Comparison of ENCODE assay signal across 10 cellular contexts in the genomic region with DNA sequence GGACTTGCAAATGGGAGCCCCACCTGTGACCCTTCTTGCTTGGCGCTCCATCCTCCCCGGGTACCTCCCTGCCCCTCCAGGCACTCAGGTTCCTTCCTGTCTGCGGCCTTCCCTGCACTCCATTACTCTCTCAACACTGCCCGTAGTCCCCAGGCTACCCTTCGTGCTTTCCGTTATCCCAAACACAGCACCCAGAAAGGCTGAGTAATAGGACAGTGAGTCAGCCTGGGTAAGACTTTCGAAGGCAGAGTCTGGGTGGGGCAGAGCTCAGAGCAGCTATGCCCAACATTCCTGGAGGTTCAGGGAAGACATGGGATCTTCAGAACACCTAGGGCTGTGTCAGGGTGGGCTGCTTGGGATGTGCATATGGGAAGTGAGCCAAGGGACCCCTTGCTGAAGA. TPM values are rescaled to one million over a fixed set of nuclear protein-coding genes. Genes with fewer than 3 reads are reported as not detected.
DNase-seq lines count a peak whose midpoint lies in the region; ATAC-seq and TF ChIP-seq lines count a peak whose summit lies in the region.
"Had no signal": no experiment of that assay in that cellular context is flagged by ENCODE, and none has a peak within 500 bp of the region (broad histone marks: within the 10 kb centered on the region; RNA-seq: fewer than 3 reads in every experiment).

No MANE protein-coding gene starts in this region.

- peak overlapping the region in 2 of 3 experiments; percentile 56 to 78; a peak in 3 of 7 replicates for H3K27ac Mint-ChIP-seq in H9
- H3K27ac Mint-ChIP-seq in activated naive CD8-positive, alpha-beta T cell treated with anti-CD3 and anti-CD28 coated beads, Interleukin-2, amount 50 U/mL, for 24 hours = no peak overlapping the region

- H3K4ac ChIP-seq in H9 (ENCODE audit: low read depth, low read length) = no peak overlapping the region

- no peak for TF ChIP-seq CTCF in H9 (conservative IDR thresholded peaks at IDR 0.05)
- TF ChIP-seq CTCF in RWPE2 (IDR thresholded peaks at IDR 0.05; ENCODE audit: poor library complexity, severe bottlenecking) = no peak

- peaks cover 3% of the 10 kb centered on the region; the same call in 1 of the 2 replicates for H3K4me1 ChIP-seq in H9 (ENCODE audit: insufficient read depth, low read length)
- peaks cover 15% of the 10 kb centered on the region for H3K4me1 ChIP-seq in RWPE2 (ENCODE audit: insufficient read depth, poor library complexity, severe bottlenecking)

- H3K27ac ChIP-seq in H9 (ENCODE audit: insufficient read length, low read depth, low read length) (no peak overlapping the region), RWPE2 (ENCODE audit: poor library complexity, severe bottlenecking) (peak overlapping the region; percentile 75)

- H3K27me3 Mint-ChIP-seq in H9 (ENCODE audit: low read depth) = peaks cover 2% of the 10 kb centered on the region; the same call in 1 of the 2 replicates
- H3K27me3 Mint-ChIP-seq in activated naive CD8-positive, alpha-beta T cell treated with anti-CD3 and anti-CD28 coated beads, Interleukin-2, amount 50 U/mL, for 24 hours = no peaks in the 10 kb centered on the region
- H3K27me3 Mint-ChIP-seq: naive thymus-derived CD8-positive, alpha-beta T cell had no signal

- H3K36me3 Mint-ChIP-seq in H9 (ENCODE audit: insufficient read depth in 1 of 3, low read depth in 3 of 3) = peaks cover 0 to 8% (median 0%) of the 10 kb centered on the region in 3 experiments; a peak in 3 of 7 replicates
- peaks cover 6% of the 10 kb centered on the region for H3K36me3 Mint-ChIP-seq in activated naive CD8-positive, alpha-beta T cell treated with anti-CD3 and anti-CD28 coated beads, Interleukin-2, amount 50 U/mL, for 24 hours (ENCODE audit: low read depth)

- ATAC-seq in RWPE2 (ENCODE audit: low read depth) = peak; percentile 100
- ATAC-seq in activated naive CD8-positive, alpha-beta T cell treated with anti-CD3 and anti-CD28 coated beads, Interleukin-2, amount 50 U/mL, for 24 hours = no peak
- no peak for ATAC-seq in GM21717 (IDR thresholded peaks at IDR 0.05; ENCODE audit: unreplicated experiment)
- ATAC-seq: naive thymus-derived CD8-positive, alpha-beta T cell had no signal

- H3K4me3 Mint-ChIP-seq in H9 = no peak overlapping the region
- no peak overlapping the region for H3K4me3 Mint-ChIP-seq in activated naive CD8-positive, alpha-beta T cell treated with anti-CD3 and anti-CD28 coated beads, Interleukin-2, amount 50 U/mL, for 24 hours
- H3K4me3 Mint-ChIP-seq: naive thymus-derived CD8-positive, alpha-beta T cell had no signal

- no peak overlapping the region for H2BK120ac ChIP-seq in H9 (ENCODE audit: low read depth, low read length, poor library complexity, severe bottlenecking)

- H3K79me2 ChIP-seq in H9 (ENCODE audit: insufficient read depth, low read length) = no peaks in the 10 kb centered on the region

- peaks cover 25 to 41% of the 10 kb centered on the region in 2 experiments for H3K4me1 Mint-ChIP-seq in H9
- H3K4me1 Mint-ChIP-seq in activated naive CD8-positive, alpha-beta T cell treated with anti-CD3 and anti-CD28 coated beads, Interleukin-2, amount 50 U/mL, for 24 hours = peaks cover 1% of the 10 kb centered on the region

- H2BK20ac ChIP-seq in H9 (ENCODE audit: low read depth, low read length, poor library complexity, severe bottlenecking) = no peak overlapping the region

- peaks cover 6% of the 10 kb centered on the region; the same call in 1 of the 2 replicates for H3K36me3 ChIP-seq in RWPE2 (ENCODE audit: low read depth)

- no peak overlapping the region for H3K56ac ChIP-seq in H9 (ENCODE audit: insufficient read length, low read depth, low read length)

- H3K4me3 ChIP-seq in RWPE2 (ENCODE audit: severe bottlenecking) (no peak overlapping the region), skeletal muscle cell (ENCODE audit: low read depth, low read length) (no peak overlapping the region)

- no peak for DNase-seq in H9
- peak; percentile 82 for DNase-seq in RWPE2 (ENCODE audit: low spot score)
- peak; percentile 80 for DNase-seq in fibroblast of peridontal ligament (ENCODE audit: extremely low read depth)
- DNase-seq in skeletal muscle cell (ENCODE audit: low read depth) = peak; percentile 46
- no peak for DNase-seq in activated naive CD8-positive, alpha-beta T cell treated with anti-CD3 and anti-CD28 coated beads, Interleukin-2, amount 50 U/mL, for 24 hours
- no peak for DNase-seq in DMS79 (lab: John Stamatoyannopoulos, UW)
- DNase-seq in NOMO-1 treated with DMSO at 0.1 percent for 48 hours (lab: John Stamatoyannopoulos, UW; ENCODE audit: unreplicated experiment) = no peak
- DNase-seq: activated effector memory CD4-positive, alpha-beta T cell treated with anti-CD3 and anti-CD28 coated beads, Interleukin-2, amount 50 U/mL, for 16 hours had no signal

- H3T11ph ChIP-seq in H9 (ENCODE audit: low read length) = no peak overlapping the region

- no peak overlapping the region for H3K23ac ChIP-seq in H9 (ENCODE audit: insufficient read length, low read depth, low read length)

- H4K20me1 ChIP-seq in H9 (ENCODE audit: control insufficient read depth, insufficient read depth, insufficient read length) = no peaks in the 10 kb centered on the region

- no peak overlapping the region for H2AFZ ChIP-seq in H9 (ENCODE audit: low read length)

- H3K9me3 Mint-ChIP-seq in H9 = no peaks in the 10 kb centered on the region
- H3K9me3 Mint-ChIP-seq in activated naive CD8-positive, alpha-beta T cell treated with anti-CD3 and anti-CD28 coated beads, Interleukin-2, amount 50 U/mL, for 24 hours = no peaks in the 10 kb centered on the region
- H3K9me3 Mint-ChIP-seq: naive thymus-derived CD8-positive, alpha-beta T cell had no signal

- H3K79me1 ChIP-seq in H9 (ENCODE audit: insufficient read depth, low read depth, low read length, poor library complexity, severe bottlenecking) = no peaks in the 10 kb centered on the region

- H3K14ac ChIP-seq in H9 (ENCODE audit: insufficient read depth, low read length) = peak overlapping the region; percentile 24; the same call in 1 of the 2 replicates

- H3K9me3 ChIP-seq in H9 (ENCODE audit: control insufficient read depth, low read depth, low read length) = no peaks in the 10 kb centered on the region
- H3K9me3 ChIP-seq in RWPE2 (ENCODE audit: severe bottlenecking) = no peaks in the 10 kb centered on the region

- H2BK12ac ChIP-seq in H9 (ENCODE audit: insufficient read length, low read depth, low read length) = no peak overlapping the region

- no peak overlapping the region for H4K5ac ChIP-seq in H9 (ENCODE audit: insufficient read length, low read depth, low read length)

- no peak overlapping the region for H2AK5ac ChIP-seq in H9 (ENCODE audit: insufficient read length, low read length)

- no peak overlapping the region for H2BK15ac ChIP-seq in H9 (ENCODE audit: low read depth, low read length)

- H3K23me2 ChIP-seq in H9 (ENCODE audit: insufficient read length, low read depth, low read length, poor library complexity, severe bottlenecking) = no peaks in the 10 kb centered on the region

- no peak overlapping the region for H3K9ac ChIP-seq in H9 (ENCODE audit: extremely low read depth, insufficient read length, low read length)

- H3K27me3 ChIP-seq in H9 (ENCODE audit: insufficient read depth, low read length) (no peaks in the 10 kb centered on the region), RWPE2 (ENCODE audit: insufficient read depth, poor library complexity, severe bottlenecking) (no peaks in the 10 kb centered on the region)

- no peak overlapping the region for H3K4me2 ChIP-seq in H9 (ENCODE audit: insufficient read depth, insufficient read length, low read length)

- no peak overlapping the region for H2BK5ac ChIP-seq in H9 (ENCODE audit: insufficient read length, low read length)

- no CpG with 5 or more reads among the region's 7 CpGs for WGBS in H9 (ENCODE audit: extremely low coverage, insufficient read length, low lambda C conversion rate)

- no peak overlapping the region for H4K8ac ChIP-seq in H9 (replicated peaks; ENCODE audit: insufficient read length, low read depth, low read length)

- peak overlapping the region; percentile 10 for H3K18ac ChIP-seq in H9 (ENCODE audit: insufficient read length, low read depth, low read length)

- no peak overlapping the region for H4K91ac ChIP-seq in H9 (ENCODE audit: insufficient read length, low read depth, low read length)

RNA-seq across cellular contexts. Expression of a gene that starts 16.7 kb away (rescaled TPM):
- 4.9 and 5.6 TPM in 2 replicates for total RNA-seq in H9 (2021)

RNA-seq across cellular contexts. Expression of a gene that starts 31.8 kb away (rescaled TPM):
- total RNA-seq in H9 (2021) = 52.3 and 59.5 TPM in 2 replicates

RNA-seq across cellular contexts. Expression of a gene that starts 31.9 kb away (rescaled TPM):
- 506 and 520 TPM in 2 replicates for total RNA-seq in H9 (2021)

Comparison
In these comparisons a context has a peak if more than half of its experiments do, and no peak if none do; other contexts are left out.
1. DNase-seq: peak in RWPE2 (single experiment), fibroblast of peridontal ligament (single experiment) and skeletal muscle cell (single experiment); none in H9 (single experiment), activated naive CD8-positive, alpha-beta T cell treated with anti-CD3 and anti-CD28 coated beads, Interleukin-2, amount 50 U/mL, for 24 hours (single experiment), DMS79 (single experiment) and NOMO-1 treated with DMSO at 0.1 percent for 48 hours (single experiment).